In the genomic region with DNA sequence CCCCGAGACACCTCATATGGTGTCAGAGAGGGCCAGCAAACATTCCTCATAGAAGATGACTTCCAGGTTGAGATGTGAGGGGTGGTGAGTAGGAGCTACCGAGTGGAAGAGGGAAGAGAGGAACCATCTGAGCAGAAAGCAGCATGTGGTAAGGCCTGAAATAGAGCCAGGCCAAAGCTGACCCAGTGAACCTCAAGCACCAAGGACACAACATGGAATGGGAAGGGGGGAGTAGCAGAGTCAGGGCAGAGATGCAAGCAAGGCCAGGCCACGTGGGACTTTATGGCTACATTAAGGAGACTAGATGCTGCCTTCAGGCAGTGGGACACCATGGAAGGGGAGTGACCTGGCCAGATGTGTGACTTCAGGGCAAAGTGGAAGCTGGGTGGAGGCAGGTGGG, we compare ENCODE assay signal across 26 cellular contexts. TPM values are rescaled to one million over a fixed set of nuclear protein-coding genes. Genes with fewer than 3 reads are reported as not detected.
"Had no signal": no experiment of that assay in that cellular context is flagged by ENCODE, and none has a peak within 500 bp of the region (broad histone marks: within the 10 kb centered on the region; RNA-seq: fewer than 3 reads in every experiment).

No MANE protein-coding gene starts in this region.

- H3K27ac ChIP-seq: gastroesophageal sphincter, heart left ventricle, lower lobe of right lung, prostate gland, right atrium auricular region, suprapubic skin, transverse colon, vagina had no signal

- H3K4me3 ChIP-seq: gastroesophageal sphincter, heart left ventricle, lower lobe of right lung, prostate gland, right atrium auricular region, smooth muscle cell, suprapubic skin, transverse colon, vagina had no signal

- DNase-seq: effector CD8-positive, alpha-beta T cell; endodermal cell; foreskin fibroblast; heart left ventricle; hippocampal formation; left colon; left ventricle myocardium superior; lower lobe of right lung; naive thymus-derived CD8-positive, alpha-beta T cell; nephron progenitor cell; nucleus accumbens; stimulated activated CD4-positive, alpha-beta T cell treated with anti-CD3 and anti-CD28 coated beads, Interleukin-12 subunit alpha, Interleukin-12 subunit beta, amount 100 ng/mL, for 4 hours; stimulated activated CD4-positive, alpha-beta T cell treated with anti-CD3 and anti-CD28 coated beads, Interleukin-1b, Interleukin-23, amount 100 ng/mL, for 48 hours; stimulated activated CD4-positive, alpha-beta T cell treated with anti-CD3 and anti-CD28 coated beads, Interleukin-4, amount 100 ng/mL, for 1 hour; stimulated activated CD8-positive, alpha-beta memory T cell treated with anti-CD3 and anti-CD28 coated beads, Interleukin-4, amount 100 ng/mL, for 48 hours; stimulated activated naive CD4-positive, alpha-beta T cell; stimulated activated naive CD8-positive, alpha-beta T cell treated with anti-CD3 and anti-CD28 coated beads, Interleukin-15, amount 100 ng/mL, for 72 hours; transverse colon had no signal

- H3K9me3 ChIP-seq: gastroesophageal sphincter, heart left ventricle, lower lobe of right lung, prostate gland, right atrium auricular region, suprapubic skin, transverse colon, vagina had no signal

- ATAC-seq: esophagus mucosa; gastroesophageal sphincter; heart left ventricle; left colon; left ventricle myocardium superior; lower lobe of right lung; naive thymus-derived CD8-positive, alpha-beta T cell; sciatic nerve; stimulated activated naive CD8-positive, alpha-beta T cell treated with anti-CD3 and anti-CD28 coated beads, Interleukin-15, amount 100 ng/mL, for 72 hours had no signal

- H3K36me3 ChIP-seq: gastroesophageal sphincter, heart left ventricle, lower lobe of right lung, prostate gland, right atrium auricular region, suprapubic skin, transverse colon, vagina had no signal

- H3K4me2 ChIP-seq: smooth muscle cell had no signal

- H3K4me1 ChIP-seq: heart left ventricle, lower lobe of right lung, prostate gland, right atrium auricular region had no signal

- H3K27me3 ChIP-seq: gastroesophageal sphincter, right atrium auricular region, suprapubic skin, transverse colon, vagina had no signal

RNA-seq across cellular contexts. Expression of a gene that starts 38.3 kb away (rescaled TPM):
- total RNA-seq: naive thymus-derived CD8-positive, alpha-beta T cell had no signal
- polyA plus RNA-seq: naive thymus-derived CD8-positive, alpha-beta T cell had no signal
